Comparison of ENCODE assay signal across 20 cellular contexts in the genomic region with DNA sequence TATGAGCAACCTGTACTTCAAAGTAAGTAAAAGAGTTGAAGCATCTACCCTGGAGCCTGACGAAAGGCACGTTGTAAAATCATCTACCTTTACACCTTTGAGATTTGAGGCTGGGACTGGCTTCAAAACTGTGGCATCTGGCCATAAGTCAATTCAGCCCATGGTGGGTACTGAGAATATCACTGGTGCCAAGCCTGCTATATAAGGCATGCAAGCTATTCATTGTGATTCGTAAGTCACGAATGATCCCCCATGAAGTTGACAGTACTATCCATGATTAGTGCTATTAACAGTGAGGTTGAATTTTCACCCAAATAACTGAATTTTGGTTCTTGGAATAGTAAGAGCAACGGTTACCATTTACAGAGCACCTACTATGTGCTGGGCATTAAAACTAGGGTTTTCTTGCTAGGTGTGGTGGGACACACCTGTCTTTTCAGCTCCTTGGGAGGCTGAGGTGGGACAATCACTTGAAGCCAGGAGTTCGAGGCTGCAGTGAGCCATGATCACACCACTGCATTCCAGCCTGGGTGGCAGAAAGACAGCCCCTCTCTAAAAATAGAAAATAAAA.
"Had no signal": no experiment of that assay in that cellular context is flagged by ENCODE, and none has a peak within 500 bp of the region (broad histone marks: within the 10 kb centered on the region; RNA-seq: fewer than 3 reads in every experiment).

No MANE protein-coding gene starts in this region.

- H3K27ac ChIP-seq: breast epithelium, Peyer's patch, RWPE1, SJSA1 had no signal

- H3K9me3 ChIP-seq: breast epithelium, Peyer's patch, SJSA1 had no signal

- H3K27me3 ChIP-seq: breast epithelium, Peyer's patch, SJSA1 had no signal

- DNase-seq: activated CD4-positive, alpha-beta T cell treated with anti-CD3 and anti-CD28 coated beads for 48 hours; activated CD4-positive, alpha-beta T cell treated with anti-CD3 and anti-CD28 coated beads, Interleukin-2, amount 50 U/mL, for 4 hours; activated CD8-positive, alpha-beta memory T cell treated with anti-CD3 and anti-CD28 coated beads, Interleukin-2, amount 50 U/mL, for 48 hours; activated CD8-positive, alpha-beta T cell treated with anti-CD3 and anti-CD28 coated beads, Interleukin-2, amount 10 ng/mL, durations not matched to agents 7 days and 5 days; activated naive CD4-positive, alpha-beta T cell treated with anti-CD3 and anti-CD28 coated beads, Interleukin-2, amount 50 U/mL, for 16 hours; activated T-cell treated with anti-CD3 and anti-CD28 coated beads, Interleukin-2, amount 50 U/mL, for 1 hour; central memory CD4-positive, alpha-beta T cell; NCI-H1105 treated with DMSO at 0.1 percent for 48 hours; NCI-H1436 treated with DMSO at 0.1 percent for 48 hours; NCI-H187; NCI-H2081; NCI-H446; NCI-H524; Peyer's patch; Right ventricle myocardium superior; T-helper 2 cell had no signal

- H3K36me3 ChIP-seq: breast epithelium, Peyer's patch, SJSA1 had no signal

- ATAC-seq: activated CD4-positive, CD25-positive, alpha-beta regulatory T cell treated with anti-CD3 and anti-CD28 coated beads, Interleukin-2, amount 50 U/mL, for 24 hours; activated CD8-positive, alpha-beta T cell treated with anti-CD3 and anti-CD28 coated beads, Interleukin-2, amount 10 ng/mL, durations not matched to agents 7 days and 5 days had no signal

- H3K4me3 ChIP-seq: breast epithelium, Peyer's patch, SJSA1 had no signal

- H3K4me1 ChIP-seq: breast epithelium, SJSA1 had no signal
